1 cellular context compared by ENCODE assay signal in genomic region chr12:100555722-100556121, GRCh38.
TF ChIP-seq lines count a peak whose summit lies in the region.

No MANE protein-coding gene starts in this region.

TF ChIP-seq in GM23338, 12 proteins besides CTCF, POLR2A, EP300 and RAD21:
- TF ChIP-seq REST (IDR thresholded peaks at IDR 0.05; ENCODE audit: unreplicated experiment) (no peak), POLR2AphosphoS5 (IDR thresholded peaks at IDR 0.05; ENCODE audit: low read depth) (no peak), EZH2phosphoT487 (IDR thresholded peaks at IDR 0.05; ENCODE audit: unreplicated experiment) (no peak), NANOG (IDR thresholded peaks at IDR 0.05; ENCODE audit: borderline replicate concordance) (no peak), ZNF331 (CRISPR knock-in tag; IDR thresholded peaks at IDR 0.05; ENCODE audit: low read depth) (no peak), ZNF114 (CRISPR knock-in tag; IDR thresholded peaks at IDR 0.05) (no peak), ETS1 (IDR thresholded peaks at IDR 0.05) (no peak), JUNB (IDR thresholded peaks at IDR 0.05; ENCODE audit: unreplicated experiment) (no peak), ZNF462 (CRISPR knock-in tag; IDR thresholded peaks at IDR 0.05) (no peak), CREB1 (CRISPR knock-in tag; IDR thresholded peaks at IDR 0.05; ENCODE audit: low read depth) (no peak), STAT1 (IDR thresholded peaks at IDR 0.05; ENCODE audit: unreplicated experiment) (no peak), EZH2 (IDR thresholded peaks at IDR 0.05; ENCODE audit: low read depth, unreplicated experiment) (no peak)
